In the genomic region with DNA sequence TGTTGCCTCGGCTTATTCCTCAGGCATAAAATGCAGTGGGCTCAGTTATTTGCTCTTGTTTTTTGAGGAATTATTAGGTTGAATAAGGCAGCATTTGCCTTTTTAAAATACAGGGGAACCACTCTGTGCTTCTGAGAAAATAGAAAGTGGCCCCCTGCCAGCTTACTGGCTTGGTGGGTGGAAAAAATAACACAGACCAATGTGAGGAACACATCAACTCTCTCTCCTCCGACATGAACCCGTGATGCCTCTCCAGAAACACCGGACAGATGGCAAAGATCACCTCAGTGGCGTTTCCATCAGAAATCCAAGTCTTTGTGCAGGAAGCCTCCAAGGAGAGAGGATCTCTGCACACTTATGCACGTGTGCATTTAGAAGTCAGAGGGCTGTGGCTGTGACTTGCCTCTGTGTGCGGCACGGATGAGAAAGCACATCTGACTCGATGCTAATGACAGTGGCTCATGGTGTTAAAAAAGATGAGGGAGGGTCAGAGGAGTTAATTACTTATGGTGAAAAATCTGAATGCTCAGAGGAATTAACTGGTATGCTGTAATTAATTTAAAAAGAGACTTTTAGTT, we compare ENCODE assay signal across 10 cellular contexts.
DNase-seq lines count a peak whose midpoint lies in the region; ATAC-seq lines count a peak whose summit lies in the region.
"Had no signal": no experiment of that assay in that cellular context is flagged by ENCODE, and none has a peak within 500 bp of the region (broad histone marks: within the 10 kb centered on the region; RNA-seq: fewer than 3 reads in every experiment).

No MANE protein-coding gene starts in this region.

- H3K4me1 Mint-ChIP-seq in activated CD4-positive, alpha-beta memory T cell treated with anti-CD3 and anti-CD28 coated beads for 36 hours (ENCODE audit: low read depth), result peaks cover 95% of the 10 kb centered on the region
- H3K4me1 Mint-ChIP-seq in activated CD4-positive, alpha-beta memory T cell treated with anti-CD3 and anti-CD28 coated beads, Interleukin-2, amount 10 ng/mL, durations not matched to agents 7 days and 5 days, result peaks cover 52% of the 10 kb centered on the region
- H3K4me1 Mint-ChIP-seq in stimulated activated naive CD8-positive, alpha-beta T cell treated with anti-CD3 and anti-CD28 coated beads, Interleukin-15, amount 100 ng/mL, for 72 hours, result peaks cover 90% of the 10 kb centered on the region

- H3K4me1 ChIP-seq in muscle layer of colon (ENCODE audit: insufficient read depth, low read length), result peaks cover 7% of the 10 kb centered on the region

- CTCF ChIA-PET in activated CD4-positive, alpha-beta memory T cell treated with anti-CD3 and anti-CD28 coated beads for 36 hours (lab: Charles Lee), result interaction anchor here (1.3 kb wide), 1 partner anchor 40 kb away, joined by 3 read pairs; no protein-coding TSS in a partner anchor
- CTCF ChIA-PET in activated CD4-positive, alpha-beta memory T cell treated with anti-CD3 and anti-CD28 coated beads, Interleukin-2, amount 10 ng/mL, durations not matched to agents 7 days and 5 days (lab: Charles Lee), result no interaction called here

- H3K36me3 ChIP-seq in muscle layer of colon (ENCODE audit: insufficient read depth, low read length), result no peaks in the 10 kb centered on the region
- H3K36me3 ChIP-seq: cardiac muscle cell had no signal

- H3K9me3 Mint-ChIP-seq in activated CD4-positive, alpha-beta memory T cell treated with anti-CD3 and anti-CD28 coated beads for 36 hours, result peaks cover 4% of the 10 kb centered on the region
- H3K9me3 Mint-ChIP-seq in activated CD4-positive, alpha-beta memory T cell treated with anti-CD3 and anti-CD28 coated beads, Interleukin-2, amount 10 ng/mL, durations not matched to agents 7 days and 5 days, result peaks cover 16% of the 10 kb centered on the region
- H3K9me3 Mint-ChIP-seq in stimulated activated naive CD8-positive, alpha-beta T cell treated with anti-CD3 and anti-CD28 coated beads, Interleukin-15, amount 100 ng/mL, for 72 hours, result peaks cover 10 to 11% of the 10 kb centered on the region in 2 donors

- intact Hi-C loops in activated CD4-positive, alpha-beta memory T cell treated with anti-CD3 and anti-CD28 coated beads for 36 hours (cut with micrococcal nuclease), result loop anchor here (5.0 to 10.0 kb wide), 2 partner anchors 1022 to 1516 kb away; no protein-coding TSS in a partner anchor
- intact Hi-C loops in posterior vena cava (cut with DNase I), result no loop called here

- no peak overlapping the region for H3K9ac ChIP-seq in muscle layer of colon (ENCODE audit: low read length)

- peak overlapping the region; percentile 40 for H3K27ac Mint-ChIP-seq in activated CD4-positive, alpha-beta memory T cell treated with anti-CD3 and anti-CD28 coated beads for 36 hours
- no peak overlapping the region for H3K27ac Mint-ChIP-seq in activated CD4-positive, alpha-beta memory T cell treated with anti-CD3 and anti-CD28 coated beads, Interleukin-2, amount 10 ng/mL, durations not matched to agents 7 days and 5 days
- H3K27ac Mint-ChIP-seq in stimulated activated naive CD8-positive, alpha-beta T cell treated with anti-CD3 and anti-CD28 coated beads, Interleukin-15, amount 100 ng/mL, for 72 hours, result peak overlapping the region; percentile 51 to 89

- H3K4me3 Mint-ChIP-seq in activated CD4-positive, alpha-beta memory T cell treated with anti-CD3 and anti-CD28 coated beads for 36 hours, result peak overlapping the region; percentile 58
- H3K4me3 Mint-ChIP-seq in activated CD4-positive, alpha-beta memory T cell treated with anti-CD3 and anti-CD28 coated beads, Interleukin-2, amount 10 ng/mL, durations not matched to agents 7 days and 5 days, result no peak overlapping the region
- peak overlapping the region; percentile 73 to 86 for H3K4me3 Mint-ChIP-seq in stimulated activated naive CD8-positive, alpha-beta T cell treated with anti-CD3 and anti-CD28 coated beads, Interleukin-15, amount 100 ng/mL, for 72 hours

- H3K27ac ChIP-seq in muscle layer of colon (ENCODE audit: low read depth, low read length), result no peak overlapping the region
- H3K27ac ChIP-seq: cardiac muscle cell had no signal

- ATAC-seq in stimulated activated naive CD8-positive, alpha-beta T cell treated with anti-CD3 and anti-CD28 coated beads, Interleukin-15, amount 100 ng/mL, for 72 hours, result peak; percentile 66
- ATAC-seq in GM18909 (IDR thresholded peaks at IDR 0.05; ENCODE audit: poor library complexity, unreplicated experiment), result no peak
- no peak for ATAC-seq in HG02588 (IDR thresholded peaks at IDR 0.05; ENCODE audit: unreplicated experiment)

- peaks cover 2% of the 10 kb centered on the region for H3K36me3 Mint-ChIP-seq in activated CD4-positive, alpha-beta memory T cell treated with anti-CD3 and anti-CD28 coated beads for 36 hours
- H3K36me3 Mint-ChIP-seq in activated CD4-positive, alpha-beta memory T cell treated with anti-CD3 and anti-CD28 coated beads, Interleukin-2, amount 10 ng/mL, durations not matched to agents 7 days and 5 days (ENCODE audit: low read depth), result peaks cover 28% of the 10 kb centered on the region

- H3K9me3 ChIP-seq in muscle layer of colon (ENCODE audit: low read length), result no peaks in the 10 kb centered on the region

- no peaks in the 10 kb centered on the region for H3K27me3 ChIP-seq in muscle layer of colon (ENCODE audit: control insufficient read depth in 1 of 2, insufficient read depth in 2 of 2, low read length in 2 of 2)
- H3K27me3 ChIP-seq: cardiac muscle cell had no signal

- POLR2A ChIA-PET in activated CD4-positive, alpha-beta memory T cell treated with anti-CD3 and anti-CD28 coated beads for 36 hours (lab: Charles Lee), result no interaction called here
- POLR2A ChIA-PET in activated CD4-positive, alpha-beta memory T cell treated with anti-CD3 and anti-CD28 coated beads, Interleukin-2, amount 10 ng/mL, durations not matched to agents 7 days and 5 days (lab: Charles Lee), result interaction anchor here (1.2 kb wide), 1 partner anchor 41 kb away, joined by 3 read pairs; no protein-coding TSS in a partner anchor

- peak overlapping the region; percentile 0 to 6 for H3K4me3 ChIP-seq in muscle layer of colon (ENCODE audit: low read depth in 1 of 2, low read length in 2 of 2)
- H3K4me3 ChIP-seq: cardiac muscle cell had no signal

- peak; percentile 47 for DNase-seq in activated CD4-positive, alpha-beta memory T cell treated with anti-CD3 and anti-CD28 coated beads for 36 hours
- no peak for DNase-seq in activated CD4-positive, alpha-beta memory T cell treated with anti-CD3 and anti-CD28 coated beads, Interleukin-2, amount 10 ng/mL, durations not matched to agents 7 days and 5 days
- DNase-seq in astrocyte of the hippocampus (ENCODE audit: low read depth, low spot score) (peak; percentile 77), posterior vena cava (ENCODE audit: low spot score) (no peak)
- peak; percentile 41 to 43 for DNase-seq in stimulated activated naive CD8-positive, alpha-beta T cell treated with anti-CD3 and anti-CD28 coated beads, Interleukin-15, amount 100 ng/mL, for 72 hours
- DNase-seq: ACHN had no signal

- no peaks in the 10 kb centered on the region for H3K27me3 Mint-ChIP-seq in activated CD4-positive, alpha-beta memory T cell treated with anti-CD3 and anti-CD28 coated beads for 36 hours
- peaks cover 18% of the 10 kb centered on the region for H3K27me3 Mint-ChIP-seq in activated CD4-positive, alpha-beta memory T cell treated with anti-CD3 and anti-CD28 coated beads, Interleukin-2, amount 10 ng/mL, durations not matched to agents 7 days and 5 days
- H3K27me3 Mint-ChIP-seq in stimulated activated naive CD8-positive, alpha-beta T cell treated with anti-CD3 and anti-CD28 coated beads, Interleukin-15, amount 100 ng/mL, for 72 hours, result no peaks in the 10 kb centered on the region

Comparison
In these comparisons a context has a peak if more than half of its experiments do, and no peak if none do; other contexts are left out.
1. DNase-seq: peak in activated CD4-positive, alpha-beta memory T cell treated with anti-CD3 and anti-CD28 coated beads for 36 hours (single experiment), astrocyte of the hippocampus (single experiment) and stimulated activated naive CD8-positive, alpha-beta T cell treated with anti-CD3 and anti-CD28 coated beads, Interleukin-15, amount 100 ng/mL, for 72 hours (2 of 2); none in activated CD4-positive, alpha-beta memory T cell treated with anti-CD3 and anti-CD28 coated beads, Interleukin-2, amount 10 ng/mL, durations not matched to agents 7 days and 5 days (single experiment) and posterior vena cava (single experiment).